ENCODE assay signal across 18 cellular contexts in the genomic region with DNA sequence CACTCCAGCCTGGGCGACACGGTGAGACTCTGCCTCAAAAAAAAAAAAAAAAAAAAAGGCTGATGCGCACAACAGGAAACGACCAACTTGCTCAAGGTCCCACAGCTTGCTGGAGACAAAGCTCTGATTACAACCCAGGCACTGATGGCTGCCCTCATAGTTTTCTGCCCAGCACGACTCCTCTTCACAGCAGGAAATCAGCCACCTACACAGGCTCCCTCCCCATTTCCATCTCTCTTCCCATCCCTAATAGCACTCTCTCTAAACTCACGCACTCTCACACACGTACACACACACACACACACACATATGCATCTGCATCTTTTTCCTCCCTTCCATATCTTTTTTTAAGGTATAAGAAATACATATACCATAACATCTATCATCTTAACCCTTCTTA.
DNase-seq lines count a peak whose midpoint lies in the region; ATAC-seq and TF ChIP-seq lines count a peak whose summit lies in the region.
"Had no signal": no experiment of that assay in that cellular context is flagged by ENCODE, and none has a peak within 500 bp of the region (broad histone marks: within the 10 kb centered on the region; RNA-seq: fewer than 3 reads in every experiment).

No MANE protein-coding gene starts in this region.

- H3K27me3 ChIP-seq in CD4-positive, alpha-beta T cell (ENCODE audit: control insufficient read depth, insufficient read depth, low read length): no peaks in the 10 kb centered on the region
- H3K27me3 ChIP-seq: thyroid gland had no signal

- H3K4me3 Mint-ChIP-seq in CD4-positive, alpha-beta T cell: no peak overlapping the region
- H3K4me3 Mint-ChIP-seq in memory B cell: no peak overlapping the region

- H3K4me1 Mint-ChIP-seq in CD4-positive, alpha-beta T cell (ENCODE audit: low read depth): peaks cover 39% of the 10 kb centered on the region
- H3K4me1 Mint-ChIP-seq in memory B cell: peaks cover 23% of the 10 kb centered on the region

- POLR2A ChIA-PET in CD4-positive, alpha-beta T cell (lab: Charles Lee): interaction anchor here (0.6 to 0.8 kb wide), 2 partner anchors 53 to 107 kb away, joined by 3 read pairs; no protein-coding TSS in a partner anchor

- intact Hi-C loops in CD4-positive, alpha-beta T cell (cut with DNase I, micrococcal nuclease): loop anchor here in 1 of 2 experiments (5.0 kb wide), 2 partner anchors 94 to 154 kb away; no protein-coding TSS in a partner anchor

- no peaks in the 10 kb centered on the region for H3K27me3 Mint-ChIP-seq in CD4-positive, alpha-beta T cell
- H3K27me3 Mint-ChIP-seq in memory B cell: peaks cover 8% of the 10 kb centered on the region

- H3K27ac Mint-ChIP-seq in CD4-positive, alpha-beta T cell: peak overlapping the region; percentile 11
- peak overlapping the region; percentile 51 for H3K27ac Mint-ChIP-seq in memory B cell

- H3K9me3 ChIP-seq in CD4-positive, alpha-beta T cell (ENCODE audit: control insufficient read depth, low read length): no peaks in the 10 kb centered on the region
- H3K9me3 ChIP-seq: thyroid gland had no signal

- CTCF ChIA-PET in CD4-positive, alpha-beta T cell (lab: Charles Lee): no interaction called here

- H3K9me3 Mint-ChIP-seq in CD4-positive, alpha-beta T cell: no peaks in the 10 kb centered on the region
- peaks cover 5% of the 10 kb centered on the region for H3K9me3 Mint-ChIP-seq in memory B cell

- ATAC-seq in CD4-positive, alpha-beta T cell (ENCODE audit: poor library complexity): no peak
- no peak for ATAC-seq in memory B cell (ENCODE audit: low read depth)
- no peak for ATAC-seq in HG03460 (IDR thresholded peaks at IDR 0.05; ENCODE audit: unreplicated experiment)

- TF ChIP-seq CTCF in CD4-positive, alpha-beta T cell (IDR thresholded peaks at IDR 0.05): no peak

- DNase-seq in CD4-positive, alpha-beta T cell: no peak
- peak; percentile 15 for DNase-seq in COR-L47 (lab: John Stamatoyannopoulos, UW)
- peak; percentile 71 for DNase-seq in NCI-H345 (lab: John Stamatoyannopoulos, UW)
- no peak for DNase-seq in memory B cell (ENCODE audit: low spot score in 2 of 2)
- DNase-seq in GOT3 (lab: John Stamatoyannopoulos, UW): no peak
- DNase-seq in substantia nigra (lab: John Stamatoyannopoulos, UW): no peak
- DNase-seq: activated CD4-positive, alpha-beta T cell treated with anti-CD3 and anti-CD28 coated beads, Interleukin-2, amount 50 U/mL, for 1 hour; activated effector memory CD4-positive, alpha-beta T cell treated with Interleukin-2 at 50 U/mL for 16 hours; glutamatergic neuron; NCI-H1105; NCI-H2171; NCI-H748 treated with DMSO at 0.1 percent for 48 hours; OCI-M1; retina; SHP77; stimulated activated naive CD4-positive, alpha-beta T cell treated with Interleukin-2 at 50 U/mL for 16 hours; thyroid gland had no signal

- H3K27ac ChIP-seq in CD4-positive, alpha-beta T cell (ENCODE audit: low read depth, low read length): no peak overlapping the region
- no peak overlapping the region for H3K27ac ChIP-seq in substantia nigra (ENCODE audit: low read depth, low read length, poor library complexity, severe bottlenecking)
- H3K27ac ChIP-seq: thyroid gland had no signal

- no peaks in the 10 kb centered on the region for H3K36me3 Mint-ChIP-seq in CD4-positive, alpha-beta T cell (ENCODE audit: low read depth)
- peaks cover 2% of the 10 kb centered on the region for H3K36me3 Mint-ChIP-seq in memory B cell

Comparison
In these comparisons a context has a peak if more than half of its experiments do, and no peak if none do; other contexts are left out.
1. DNase-seq: peak in COR-L47 (single experiment) and NCI-H345 (single experiment); none in CD4-positive, alpha-beta T cell (0 of 10), memory B cell (0 of 2), GOT3 (single experiment) and substantia nigra (0 of 49).